In the genomic region with DNA sequence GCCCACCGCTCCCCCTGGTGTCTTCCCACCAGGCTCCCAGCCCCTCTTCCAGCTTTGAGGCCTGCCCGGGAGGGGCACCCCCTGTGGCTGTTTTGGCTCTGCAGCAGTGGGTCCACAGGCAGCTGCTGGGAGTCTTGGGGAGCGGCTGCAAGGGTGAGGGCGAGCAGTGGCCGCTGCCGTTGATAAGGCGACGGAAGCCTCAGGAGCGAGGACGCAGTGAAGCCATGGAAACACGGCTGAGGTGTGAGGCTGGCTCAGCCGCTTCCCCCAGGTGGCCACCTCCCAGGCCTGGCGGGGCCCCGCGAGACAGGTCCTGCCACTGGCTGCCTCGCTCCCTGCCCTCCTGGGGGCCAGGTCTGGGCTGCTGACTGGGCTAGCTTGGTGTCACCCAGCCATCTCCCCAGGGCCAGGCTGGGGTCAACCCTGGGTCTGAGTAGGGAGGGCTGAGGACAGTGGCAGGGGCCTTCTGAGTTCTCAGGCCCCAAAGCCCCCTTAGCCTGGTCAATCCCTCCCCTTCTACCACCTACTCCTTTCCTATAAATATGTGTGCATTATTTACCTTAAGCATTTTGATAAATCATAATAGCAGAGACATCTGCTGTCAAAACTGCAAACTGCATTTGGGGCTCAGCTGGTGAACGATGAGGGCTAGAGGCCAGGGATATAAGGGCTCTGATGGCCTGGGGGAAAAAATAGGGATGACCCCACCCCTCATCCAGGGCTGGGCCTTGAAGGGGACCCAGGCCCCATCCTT, we compare ENCODE assay signal across 1 cellular context.
TF ChIP-seq lines count a peak whose summit lies in the region.

No MANE protein-coding gene starts in this region.

TF ChIP-seq in K562, 482 proteins besides CTCF, POLR2A, EP300 and RAD21 (continued from another document and continues in another):
- TF ChIP-seq, protein P1, sequence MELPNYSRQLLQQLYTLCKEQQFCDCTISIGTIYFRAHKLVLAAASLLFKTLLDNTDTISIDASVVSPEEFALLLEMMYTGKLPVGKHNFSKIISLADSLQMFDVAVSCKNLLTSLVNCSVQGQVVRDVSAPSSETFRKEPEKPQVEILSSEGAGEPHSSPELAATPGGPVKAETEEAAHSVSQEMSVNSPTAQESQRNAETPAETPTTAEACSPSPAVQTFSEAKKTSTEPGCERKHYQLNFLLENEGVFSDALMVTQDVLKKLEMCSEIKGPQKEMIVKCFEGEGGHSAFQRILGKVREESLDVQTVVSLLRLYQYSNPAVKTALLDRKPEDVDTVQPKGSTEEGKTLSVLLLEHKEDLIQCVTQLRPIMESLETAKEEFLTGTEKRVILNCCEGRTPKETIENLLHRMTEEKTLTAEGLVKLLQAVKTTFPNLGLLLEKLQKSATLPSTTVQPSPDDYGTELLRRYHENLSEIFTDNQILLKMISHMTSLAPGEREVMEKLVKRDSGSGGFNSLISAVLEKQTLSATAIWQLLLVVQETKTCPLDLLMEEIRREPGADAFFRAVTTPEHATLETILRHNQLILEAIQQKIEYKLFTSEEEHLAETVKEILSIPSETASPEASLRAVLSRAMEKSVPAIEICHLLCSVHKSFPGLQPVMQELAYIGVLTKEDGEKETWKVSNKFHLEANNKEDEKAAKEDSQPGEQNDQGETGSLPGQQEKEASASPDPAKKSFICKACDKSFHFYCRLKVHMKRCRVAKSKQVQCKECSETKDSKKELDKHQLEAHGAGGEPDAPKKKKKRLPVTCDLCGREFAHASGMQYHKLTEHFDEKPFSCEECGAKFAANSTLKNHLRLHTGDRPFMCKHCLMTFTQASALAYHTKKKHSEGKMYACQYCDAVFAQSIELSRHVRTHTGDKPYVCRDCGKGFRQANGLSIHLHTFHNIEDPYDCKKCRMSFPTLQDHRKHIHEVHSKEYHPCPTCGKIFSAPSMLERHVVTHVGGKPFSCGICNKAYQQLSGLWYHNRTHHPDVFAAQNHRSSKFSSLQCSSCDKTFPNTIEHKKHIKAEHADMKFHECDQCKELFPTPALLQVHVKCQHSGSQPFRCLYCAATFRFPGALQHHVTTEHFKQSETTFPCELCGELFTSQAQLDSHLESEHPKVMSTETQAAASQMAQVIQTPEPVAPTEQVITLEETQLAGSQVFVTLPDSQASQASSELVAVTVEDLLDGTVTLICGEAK (IDR thresholded peaks at IDR 0.05) = no peak
- TF ChIP-seq, protein P1 (CRISPR knock-in tag; IDR thresholded peaks at IDR 0.05) = no peak
- 0 out of 2 replicates have a peak, but pooled peaks have one; percentile 33 for TF ChIP-seq ZBTB17 (CRISPR knock-in tag; IDR thresholded peaks at IDR 0.05)
- TF ChIP-seq, protein P2, sequence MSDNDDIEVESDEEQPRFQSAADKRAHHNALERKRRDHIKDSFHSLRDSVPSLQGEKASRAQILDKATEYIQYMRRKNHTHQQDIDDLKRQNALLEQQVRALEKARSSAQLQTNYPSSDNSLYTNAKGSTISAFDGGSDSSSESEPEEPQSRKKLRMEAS (CRISPR knock-in tag; IDR thresholded peaks at IDR 0.05) = peak; percentile 63
- TF ChIP-seq, protein P3, sequence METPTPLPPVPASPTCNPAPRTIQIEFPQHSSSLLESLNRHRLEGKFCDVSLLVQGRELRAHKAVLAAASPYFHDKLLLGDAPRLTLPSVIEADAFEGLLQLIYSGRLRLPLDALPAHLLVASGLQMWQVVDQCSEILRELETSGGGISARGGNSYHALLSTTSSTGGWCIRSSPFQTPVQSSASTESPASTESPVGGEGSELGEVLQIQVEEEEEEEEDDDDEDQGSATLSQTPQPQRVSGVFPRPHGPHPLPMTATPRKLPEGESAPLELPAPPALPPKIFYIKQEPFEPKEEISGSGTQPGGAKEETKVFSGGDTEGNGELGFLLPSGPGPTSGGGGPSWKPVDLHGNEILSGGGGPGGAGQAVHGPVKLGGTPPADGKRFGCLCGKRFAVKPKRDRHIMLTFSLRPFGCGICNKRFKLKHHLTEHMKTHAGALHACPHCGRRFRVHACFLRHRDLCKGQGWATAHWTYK (CRISPR knock-in tag; IDR thresholded peaks at IDR 0.05) = peak; percentile 83
- no peak for TF ChIP-seq BCL6 (CRISPR knock-in tag; IDR thresholded peaks at IDR 0.05)
- no peak for TF ChIP-seq ZNF143 (CRISPR knock-in tag; IDR thresholded peaks at IDR 0.05)
- TF ChIP-seq, protein P4, sequence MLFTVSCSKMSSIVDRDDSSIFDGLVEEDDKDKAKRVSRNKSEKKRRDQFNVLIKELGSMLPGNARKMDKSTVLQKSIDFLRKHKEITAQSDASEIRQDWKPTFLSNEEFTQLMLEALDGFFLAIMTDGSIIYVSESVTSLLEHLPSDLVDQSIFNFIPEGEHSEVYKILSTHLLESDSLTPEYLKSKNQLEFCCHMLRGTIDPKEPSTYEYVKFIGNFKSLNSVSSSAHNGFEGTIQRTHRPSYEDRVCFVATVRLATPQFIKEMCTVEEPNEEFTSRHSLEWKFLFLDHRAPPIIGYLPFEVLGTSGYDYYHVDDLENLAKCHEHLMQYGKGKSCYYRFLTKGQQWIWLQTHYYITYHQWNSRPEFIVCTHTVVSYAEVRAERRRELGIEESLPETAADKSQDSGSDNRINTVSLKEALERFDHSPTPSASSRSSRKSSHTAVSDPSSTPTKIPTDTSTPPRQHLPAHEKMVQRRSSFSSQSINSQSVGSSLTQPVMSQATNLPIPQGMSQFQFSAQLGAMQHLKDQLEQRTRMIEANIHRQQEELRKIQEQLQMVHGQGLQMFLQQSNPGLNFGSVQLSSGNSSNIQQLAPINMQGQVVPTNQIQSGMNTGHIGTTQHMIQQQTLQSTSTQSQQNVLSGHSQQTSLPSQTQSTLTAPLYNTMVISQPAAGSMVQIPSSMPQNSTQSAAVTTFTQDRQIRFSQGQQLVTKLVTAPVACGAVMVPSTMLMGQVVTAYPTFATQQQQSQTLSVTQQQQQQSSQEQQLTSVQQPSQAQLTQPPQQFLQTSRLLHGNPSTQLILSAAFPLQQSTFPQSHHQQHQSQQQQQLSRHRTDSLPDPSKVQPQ (CRISPR knock-in tag; IDR thresholded peaks at IDR 0.05; ENCODE audit: borderline replicate concordance) = no peak
- no peak for TF ChIP-seq IFI16 (CRISPR knock-in tag; IDR thresholded peaks at IDR 0.05)
- no peak for TF ChIP-seq U2AF1 (optimal IDR thresholded peaks at IDR 0.05; ENCODE audit: low read depth, low read length)
- peak; percentile 79; the same call in 1 of the 2 replicates for TF ChIP-seq ZBTB7A (IDR thresholded peaks at IDR 0.05; ENCODE audit: borderline replicate concordance, control insufficient read depth, low read depth, low read length)
- TF ChIP-seq, protein P5, sequence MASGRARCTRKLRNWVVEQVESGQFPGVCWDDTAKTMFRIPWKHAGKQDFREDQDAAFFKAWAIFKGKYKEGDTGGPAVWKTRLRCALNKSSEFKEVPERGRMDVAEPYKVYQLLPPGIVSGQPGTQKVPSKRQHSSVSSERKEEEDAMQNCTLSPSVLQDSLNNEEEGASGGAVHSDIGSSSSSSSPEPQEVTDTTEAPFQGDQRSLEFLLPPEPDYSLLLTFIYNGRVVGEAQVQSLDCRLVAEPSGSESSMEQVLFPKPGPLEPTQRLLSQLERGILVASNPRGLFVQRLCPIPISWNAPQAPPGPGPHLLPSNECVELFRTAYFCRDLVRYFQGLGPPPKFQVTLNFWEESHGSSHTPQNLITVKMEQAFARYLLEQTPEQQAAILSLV (tag; IDR thresholded peaks at IDR 0.05) = no peak
- TF ChIP-seq POLR2G (IDR thresholded peaks at IDR 0.05; ENCODE audit: low read depth, low read length) = peak; percentile 79
- TF ChIP-seq, protein P6, sequence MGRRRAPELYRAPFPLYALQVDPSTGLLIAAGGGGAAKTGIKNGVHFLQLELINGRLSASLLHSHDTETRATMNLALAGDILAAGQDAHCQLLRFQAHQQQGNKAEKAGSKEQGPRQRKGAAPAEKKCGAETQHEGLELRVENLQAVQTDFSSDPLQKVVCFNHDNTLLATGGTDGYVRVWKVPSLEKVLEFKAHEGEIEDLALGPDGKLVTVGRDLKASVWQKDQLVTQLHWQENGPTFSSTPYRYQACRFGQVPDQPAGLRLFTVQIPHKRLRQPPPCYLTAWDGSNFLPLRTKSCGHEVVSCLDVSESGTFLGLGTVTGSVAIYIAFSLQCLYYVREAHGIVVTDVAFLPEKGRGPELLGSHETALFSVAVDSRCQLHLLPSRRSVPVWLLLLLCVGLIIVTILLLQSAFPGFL (CRISPR knock-in tag; IDR thresholded peaks at IDR 0.05) = no peak
- TF ChIP-seq, protein P7, sequence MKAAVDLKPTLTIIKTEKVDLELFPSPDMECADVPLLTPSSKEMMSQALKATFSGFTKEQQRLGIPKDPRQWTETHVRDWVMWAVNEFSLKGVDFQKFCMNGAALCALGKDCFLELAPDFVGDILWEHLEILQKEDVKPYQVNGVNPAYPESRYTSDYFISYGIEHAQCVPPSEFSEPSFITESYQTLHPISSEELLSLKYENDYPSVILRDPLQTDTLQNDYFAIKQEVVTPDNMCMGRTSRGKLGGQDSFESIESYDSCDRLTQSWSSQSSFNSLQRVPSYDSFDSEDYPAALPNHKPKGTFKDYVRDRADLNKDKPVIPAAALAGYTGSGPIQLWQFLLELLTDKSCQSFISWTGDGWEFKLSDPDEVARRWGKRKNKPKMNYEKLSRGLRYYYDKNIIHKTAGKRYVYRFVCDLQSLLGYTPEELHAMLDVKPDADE (conservative IDR thresholded peaks at IDR 0.05; ENCODE audit: control insufficient read depth, low read depth, low read length) = no peak
- TF ChIP-seq, protein P8, sequence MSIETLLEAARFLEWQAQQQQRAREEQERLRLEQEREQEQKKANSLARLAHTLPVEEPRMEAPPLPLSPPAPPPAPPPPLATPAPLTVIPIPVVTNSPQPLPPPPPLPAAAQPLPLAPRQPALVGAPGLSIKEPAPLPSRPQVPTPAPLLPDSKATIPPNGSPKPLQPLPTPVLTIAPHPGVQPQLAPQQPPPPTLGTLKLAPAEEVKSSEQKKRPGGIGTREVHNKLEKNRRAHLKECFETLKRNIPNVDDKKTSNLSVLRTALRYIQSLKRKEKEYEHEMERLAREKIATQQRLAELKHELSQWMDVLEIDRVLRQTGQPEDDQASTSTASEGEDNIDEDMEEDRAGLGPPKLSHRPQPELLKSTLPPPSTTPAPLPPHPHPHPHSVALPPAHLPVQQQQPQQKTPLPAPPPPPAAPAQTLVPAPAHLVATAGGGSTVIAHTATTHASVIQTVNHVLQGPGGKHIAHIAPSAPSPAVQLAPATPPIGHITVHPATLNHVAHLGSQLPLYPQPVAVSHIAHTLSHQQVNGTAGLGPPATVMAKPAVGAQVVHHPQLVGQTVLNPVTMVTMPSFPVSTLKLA (conservative IDR thresholded peaks at IDR 0.05) = 0 out of 4 replicates have a peak, but pooled peaks of 1 of the 2 experiments have one; percentile 30
- no peak; the same call in 1 of the 2 replicates for TF ChIP-seq POLR2AphosphoS2 (IDR thresholded peaks at IDR 0.05; ENCODE audit: low read length)
- TF ChIP-seq ZNF384 (IDR thresholded peaks at IDR 0.05; ENCODE audit: low read depth, low read length) = no peak
- TF ChIP-seq, protein P9, sequence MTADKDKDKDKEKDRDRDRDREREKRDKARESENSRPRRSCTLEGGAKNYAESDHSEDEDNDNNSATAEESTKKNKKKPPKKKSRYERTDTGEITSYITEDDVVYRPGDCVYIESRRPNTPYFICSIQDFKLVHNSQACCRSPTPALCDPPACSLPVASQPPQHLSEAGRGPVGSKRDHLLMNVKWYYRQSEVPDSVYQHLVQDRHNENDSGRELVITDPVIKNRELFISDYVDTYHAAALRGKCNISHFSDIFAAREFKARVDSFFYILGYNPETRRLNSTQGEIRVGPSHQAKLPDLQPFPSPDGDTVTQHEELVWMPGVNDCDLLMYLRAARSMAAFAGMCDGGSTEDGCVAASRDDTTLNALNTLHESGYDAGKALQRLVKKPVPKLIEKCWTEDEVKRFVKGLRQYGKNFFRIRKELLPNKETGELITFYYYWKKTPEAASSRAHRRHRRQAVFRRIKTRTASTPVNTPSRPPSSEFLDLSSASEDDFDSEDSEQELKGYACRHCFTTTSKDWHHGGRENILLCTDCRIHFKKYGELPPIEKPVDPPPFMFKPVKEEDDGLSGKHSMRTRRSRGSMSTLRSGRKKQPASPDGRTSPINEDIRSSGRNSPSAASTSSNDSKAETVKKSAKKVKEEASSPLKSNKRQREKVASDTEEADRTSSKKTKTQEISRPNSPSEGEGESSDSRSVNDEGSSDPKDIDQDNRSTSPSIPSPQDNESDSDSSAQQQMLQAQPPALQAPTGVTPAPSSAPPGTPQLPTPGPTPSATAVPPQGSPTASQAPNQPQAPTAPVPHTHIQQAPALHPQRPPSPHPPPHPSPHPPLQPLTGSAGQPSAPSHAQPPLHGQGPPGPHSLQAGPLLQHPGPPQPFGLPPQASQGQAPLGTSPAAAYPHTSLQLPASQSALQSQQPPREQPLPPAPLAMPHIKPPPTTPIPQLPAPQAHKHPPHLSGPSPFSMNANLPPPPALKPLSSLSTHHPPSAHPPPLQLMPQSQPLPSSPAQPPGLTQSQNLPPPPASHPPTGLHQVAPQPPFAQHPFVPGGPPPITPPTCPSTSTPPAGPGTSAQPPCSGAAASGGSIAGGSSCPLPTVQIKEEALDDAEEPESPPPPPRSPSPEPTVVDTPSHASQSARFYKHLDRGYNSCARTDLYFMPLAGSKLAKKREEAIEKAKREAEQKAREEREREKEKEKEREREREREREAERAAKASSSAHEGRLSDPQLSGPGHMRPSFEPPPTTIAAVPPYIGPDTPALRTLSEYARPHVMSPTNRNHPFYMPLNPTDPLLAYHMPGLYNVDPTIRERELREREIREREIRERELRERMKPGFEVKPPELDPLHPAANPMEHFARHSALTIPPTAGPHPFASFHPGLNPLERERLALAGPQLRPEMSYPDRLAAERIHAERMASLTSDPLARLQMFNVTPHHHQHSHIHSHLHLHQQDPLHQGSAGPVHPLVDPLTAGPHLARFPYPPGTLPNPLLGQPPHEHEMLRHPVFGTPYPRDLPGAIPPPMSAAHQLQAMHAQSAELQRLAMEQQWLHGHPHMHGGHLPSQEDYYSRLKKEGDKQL (CRISPR knock-in tag; IDR thresholded peaks at IDR 0.05; ENCODE audit: borderline replicate concordance) = no peak
- TF ChIP-seq RBM22 (IDR thresholded peaks at IDR 0.05; ENCODE audit: low read depth, low read length, poor library complexity, severe bottlenecking) = peak; percentile 79
- TF ChIP-seq ZNF347 (CRISPR knock-in tag; IDR thresholded peaks at IDR 0.05; ENCODE audit: low read depth) = no peak
- TF ChIP-seq SRF (CRISPR knock-in tag; IDR thresholded peaks at IDR 0.05) = no peak
- no peak for TF ChIP-seq SOX6 (IDR thresholded peaks at IDR 0.05)
